In the genomic region with DNA sequence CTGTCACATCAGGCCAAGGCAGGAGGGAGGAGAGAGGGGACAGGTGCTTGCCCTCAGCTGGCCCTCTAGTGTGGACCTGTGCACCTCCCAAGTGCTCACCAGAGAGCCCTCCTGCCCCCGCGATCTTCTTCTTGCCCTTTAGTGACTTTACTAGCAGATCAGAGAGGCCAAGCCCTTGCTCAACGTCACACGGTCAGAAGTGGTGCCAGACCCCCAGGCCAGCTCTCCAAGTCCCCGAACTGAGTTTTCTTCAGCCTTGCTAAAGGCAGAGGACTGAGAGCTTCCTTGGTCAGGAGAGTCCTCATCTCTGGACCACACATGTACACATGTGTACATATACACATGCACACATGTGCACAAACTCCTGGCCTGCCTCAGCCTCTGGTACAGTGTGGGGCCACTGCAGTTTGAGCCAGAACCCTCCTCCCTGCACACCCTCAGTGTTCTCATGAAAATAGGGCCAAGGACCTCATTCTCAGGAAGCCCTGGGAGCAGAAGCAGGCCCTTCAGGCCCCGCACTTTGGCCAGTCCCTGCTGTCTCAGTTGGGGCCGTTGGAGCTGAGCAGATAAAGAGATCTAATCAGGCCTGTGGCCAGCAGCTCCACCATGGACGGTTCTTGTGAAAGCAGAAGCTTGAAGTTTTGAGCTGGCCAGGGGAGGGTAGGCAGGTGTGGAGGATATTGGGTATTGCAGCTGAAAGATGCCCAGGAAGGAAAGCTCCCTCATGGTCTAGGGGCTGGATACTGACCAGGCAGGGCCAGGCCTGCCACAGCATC, we compare ENCODE assay signal across 1 cellular context.
TF ChIP-seq lines count a peak whose summit lies in the region.

No MANE protein-coding gene starts in this region.

TF ChIP-seq in SK-N-SH, 30 proteins besides CTCF, POLR2A, EP300 and RAD21 (continued from another document):
- TF ChIP-seq, protein P1, sequence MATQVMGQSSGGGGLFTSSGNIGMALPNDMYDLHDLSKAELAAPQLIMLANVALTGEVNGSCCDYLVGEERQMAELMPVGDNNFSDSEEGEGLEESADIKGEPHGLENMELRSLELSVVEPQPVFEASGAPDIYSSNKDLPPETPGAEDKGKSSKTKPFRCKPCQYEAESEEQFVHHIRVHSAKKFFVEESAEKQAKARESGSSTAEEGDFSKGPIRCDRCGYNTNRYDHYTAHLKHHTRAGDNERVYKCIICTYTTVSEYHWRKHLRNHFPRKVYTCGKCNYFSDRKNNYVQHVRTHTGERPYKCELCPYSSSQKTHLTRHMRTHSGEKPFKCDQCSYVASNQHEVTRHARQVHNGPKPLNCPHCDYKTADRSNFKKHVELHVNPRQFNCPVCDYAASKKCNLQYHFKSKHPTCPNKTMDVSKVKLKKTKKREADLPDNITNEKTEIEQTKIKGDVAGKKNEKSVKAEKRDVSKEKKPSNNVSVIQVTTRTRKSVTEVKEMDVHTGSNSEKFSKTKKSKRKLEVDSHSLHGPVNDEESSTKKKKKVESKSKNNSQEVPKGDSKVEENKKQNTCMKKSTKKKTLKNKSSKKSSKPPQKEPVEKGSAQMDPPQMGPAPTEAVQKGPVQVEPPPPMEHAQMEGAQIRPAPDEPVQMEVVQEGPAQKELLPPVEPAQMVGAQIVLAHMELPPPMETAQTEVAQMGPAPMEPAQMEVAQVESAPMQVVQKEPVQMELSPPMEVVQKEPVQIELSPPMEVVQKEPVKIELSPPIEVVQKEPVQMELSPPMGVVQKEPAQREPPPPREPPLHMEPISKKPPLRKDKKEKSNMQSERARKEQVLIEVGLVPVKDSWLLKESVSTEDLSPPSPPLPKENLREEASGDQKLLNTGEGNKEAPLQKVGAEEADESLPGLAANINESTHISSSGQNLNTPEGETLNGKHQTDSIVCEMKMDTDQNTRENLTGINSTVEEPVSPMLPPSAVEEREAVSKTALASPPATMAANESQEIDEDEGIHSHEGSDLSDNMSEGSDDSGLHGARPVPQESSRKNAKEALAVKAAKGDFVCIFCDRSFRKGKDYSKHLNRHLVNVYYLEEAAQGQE (IDR thresholded peaks at IDR 0.05; ENCODE audit: low read depth, low read length), result no peak
- TF ChIP-seq, protein P2, sequence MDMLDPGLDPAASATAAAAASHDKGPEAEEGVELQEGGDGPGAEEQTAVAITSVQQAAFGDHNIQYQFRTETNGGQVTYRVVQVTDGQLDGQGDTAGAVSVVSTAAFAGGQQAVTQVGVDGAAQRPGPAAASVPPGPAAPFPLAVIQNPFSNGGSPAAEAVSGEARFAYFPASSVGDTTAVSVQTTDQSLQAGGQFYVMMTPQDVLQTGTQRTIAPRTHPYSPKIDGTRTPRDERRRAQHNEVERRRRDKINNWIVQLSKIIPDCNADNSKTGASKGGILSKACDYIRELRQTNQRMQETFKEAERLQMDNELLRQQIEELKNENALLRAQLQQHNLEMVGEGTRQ (IDR thresholded peaks at IDR 0.05; ENCODE audit: borderline replicate concordance, low read depth, low read length), result no peak
- TF ChIP-seq ELF1 (IDR thresholded peaks at IDR 0.05), result no peak
- TF ChIP-seq GATA2 (CRISPR knock-in tag; IDR thresholded peaks at IDR 0.05), result no peak
TF ChIP-seq in SK-N-SH: peak in this region for 0.
